9 cellular contexts compared by ENCODE assay signal in the genomic region with DNA sequence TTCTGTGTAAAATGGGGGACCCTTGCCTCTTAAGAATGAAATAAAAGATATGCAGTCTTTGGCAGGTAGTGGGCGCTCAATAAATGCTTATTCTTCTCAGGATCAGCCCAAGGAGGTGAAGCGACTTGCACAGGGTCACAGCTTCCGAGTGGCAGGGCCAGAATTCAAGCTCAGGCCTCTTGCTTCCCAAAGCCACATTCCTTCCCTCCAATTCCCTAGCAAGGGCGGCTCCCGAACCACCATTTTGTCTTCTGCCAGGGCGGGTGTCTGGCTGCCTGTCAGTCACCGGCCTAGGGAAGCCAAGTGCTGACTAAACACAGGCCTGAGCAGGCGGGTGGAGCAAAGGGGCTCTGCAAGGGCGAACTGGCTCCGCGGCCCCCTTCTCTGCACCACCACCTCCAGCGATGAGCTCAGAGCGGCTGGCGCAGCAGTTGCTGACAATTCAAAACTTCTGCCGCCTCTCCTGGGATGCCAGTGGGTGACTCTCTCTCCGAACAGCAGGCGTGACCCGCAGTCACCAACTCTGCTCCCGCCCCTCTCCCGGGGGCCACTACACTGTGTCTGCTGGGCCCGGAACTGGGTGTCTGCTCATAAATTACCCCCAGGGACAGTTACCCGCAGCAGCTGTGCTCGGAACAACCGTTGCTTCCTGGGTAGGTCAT. TPM values are rescaled to one million over a fixed set of nuclear protein-coding genes. Genes with fewer than 3 reads are reported as not detected.
DNase-seq lines count a peak whose midpoint lies in the region; ATAC-seq, FAIRE-seq and TF ChIP-seq lines count a peak whose summit lies in the region.
"Had no signal": no experiment of that assay in that cellular context is flagged by ENCODE, and none has a peak within 500 bp of the region (broad histone marks: within the 10 kb centered on the region; RNA-seq: fewer than 3 reads in every experiment).

No MANE protein-coding gene starts in this region.

- peak; percentile 44 for FAIRE-seq in GM12878 (lab: Jason Lieb, UNC)
- FAIRE-seq in keratinocyte (lab: Jason Lieb, UNC), result peak; percentile 20

- in situ Hi-C loops in GM12878 (cut with MboI), result no loop called here

- dilution Hi-C loops in keratinocyte (cut with MboI; ENCODE audit: extremely low pct_ligation_motif_present, low sequenced_read_pairs), result loop anchor here (25.0 kb wide), 1 partner anchor 184 kb away; no protein-coding TSS in a partner anchor

- no peaks in the 10 kb centered on the region for H3K9me1 ChIP-seq in keratinocyte (ENCODE audit: control insufficient read depth, extremely low read depth, insufficient read depth, low read length)

- H4K20me1 ChIP-seq in GM12878 (ENCODE audit: control insufficient read depth, insufficient read depth), result no peaks in the 10 kb centered on the region
- no peaks in the 10 kb centered on the region for H4K20me1 ChIP-seq in keratinocyte (ENCODE audit: control insufficient read depth, extremely low read depth, insufficient read depth, low read length)

- H3K4me2 ChIP-seq in GM12878 (ENCODE audit: control insufficient read depth, insufficient read depth) (peak overlapping the region; percentile 30; the same call in 1 of the 2 replicates), keratinocyte (ENCODE audit: control insufficient read depth, extremely low read depth, insufficient read depth, low read depth, low read length) (peak overlapping the region; percentile 56)

- WGBS in GM12878 (ENCODE audit: insufficient coverage, insufficient replicate concordance, low lambda C conversion rate, missing lambda C conversion rate), result 5% methylated on average over 24 of the region's 24 CpGs

- RAD21 ChIA-PET in GM12878 (lab: Charles Lee; ENCODE audit: unreplicated experiment), result interaction anchor here (0.6 to 3.6 kb wide), 7 partner anchors 13 to 260 kb away, joined by 3 to 34 read pairs (median 3); partner anchors contain the start of gene AHDC1

- peak; percentile 63; the same call in 1 of the 2 replicates for TF ChIP-seq POLR2A in GM12878 (IDR thresholded peaks at IDR 0.05; ENCODE audit: low read depth, low read length)

- H3K9me3 ChIP-seq in HUES6 (ENCODE audit: control insufficient read depth, insufficient read depth, low read depth, low read length), result no peaks in the 10 kb centered on the region
- H3K9me3 ChIP-seq in GM12878 (replicated peaks; ENCODE audit: control insufficient read depth, insufficient read depth, low read length), result no peaks in the 10 kb centered on the region
- no peaks in the 10 kb centered on the region for H3K9me3 ChIP-seq in keratinocyte (ENCODE audit: control insufficient read depth, low read depth, low read length)

- DNase-seq in Daoy (ENCODE audit: low read depth) (peak; percentile 83), GM12878 (ENCODE audit: low read depth, low spot score) (no peak), keratinocyte (ENCODE audit: low read depth, low spot score) (no peak), mesenteric fat pad (ENCODE audit: low spot score) (no peak), SW 1271 (lab: John Stamatoyannopoulos, UW) (no peak), NCI-H2107 treated with DMSO at 0.1 percent for 48 hours (lab: John Stamatoyannopoulos, UW; ENCODE audit: unreplicated experiment) (no peak)
- DNase-seq in stimulated activated CD8-positive, alpha-beta memory T cell treated with anti-CD3 and anti-CD28 coated beads, Interleukin-12 subunit alpha, Interleukin-12 subunit beta, amount 100 ng/mL, for 1 hour (ENCODE audit: low read depth), result peak; percentile 12

- peak overlapping the region; percentile 15; the same call in 1 of the 2 replicates for H2AFZ ChIP-seq in GM12878 (ENCODE audit: control insufficient read depth, low read depth, low read length)
- H2AFZ ChIP-seq in keratinocyte (ENCODE audit: control insufficient read depth, low read length), result peak overlapping the region; percentile 23

- H3K4me1 ChIP-seq in HUES6 (ENCODE audit: control insufficient read depth, insufficient read depth, low read length) (peaks cover 60% of the 10 kb centered on the region), GM12878 (ENCODE audit: control insufficient read depth, insufficient read depth, low read length) (peaks cover 16% of the 10 kb centered on the region), keratinocyte (ENCODE audit: control insufficient read depth, extremely low read depth, insufficient read depth, low read length) (peaks cover 42% of the 10 kb centered on the region)

- no peak for TF ChIP-seq EP300 in GM12878 (IDR thresholded peaks at IDR 0.05; ENCODE audit: borderline replicate concordance in 1 of 2, control insufficient read depth in 1 of 2, low read depth in 2 of 2, low read length in 2 of 2)

- H3K4me3 ChIP-seq in HUES6 (ENCODE audit: low read depth, low read length) (no peak overlapping the region), GM12878 (no peak overlapping the region), keratinocyte (ENCODE audit: control insufficient read depth in 2 of 3, extremely low read depth in 1 of 3, insufficient read depth in 2 of 3, low read depth in 1 of 3, low read length in 3 of 3) (peak overlapping the region in 1 of 3 experiments; percentile 38)

- no peaks in the 10 kb centered on the region for H3K27me3 ChIP-seq in HUES6 (ENCODE audit: control insufficient read depth, insufficient read depth, low read length)
- H3K27me3 ChIP-seq in GM12878 (replicated peaks in 1 of 2; ENCODE audit: control insufficient read depth in 2 of 2, insufficient read depth in 2 of 2, low read length in 1 of 2), result no peaks in the 10 kb centered on the region
- H3K27me3 ChIP-seq in keratinocyte (ENCODE audit: control insufficient read depth, extremely low read depth, insufficient read depth, low read length), result no peaks in the 10 kb centered on the region

- no peak overlapping the region for H3K9ac ChIP-seq in HUES6 (ENCODE audit: low read length)
- H3K9ac ChIP-seq in GM12878 (ENCODE audit: control insufficient read depth, insufficient read depth, low read length), result peak overlapping the region; percentile 37; the same call in 1 of the 2 replicates
- peak overlapping the region; percentile 22 for H3K9ac ChIP-seq in keratinocyte (ENCODE audit: control insufficient read depth, extremely low read depth, insufficient read depth, low read length)

- CTCF ChIA-PET in GM12878 (lab: Yijun Ruan, JAX), result interaction anchor here (0.6 to 13.5 kb wide), 21 partner anchors 11 to 203 kb away, joined by 3 to 265 read pairs (median 4); partner anchors contain the start of genes AHDC1, MAP3K6 and WASF2

- peak; percentile 60 for ATAC-seq in GM12878

- H3K27ac ChIP-seq in HUES6 (ENCODE audit: low read depth, low read length) (0 out of 2 replicates have a peak overlapping the region, but pooled peaks have one; percentile 30), GM12878 (ENCODE audit: control insufficient read depth, insufficient read depth) (peak overlapping the region; percentile 64), keratinocyte (ENCODE audit: control insufficient read depth, insufficient read depth, low read length) (peak overlapping the region; percentile 30)

- TF ChIP-seq RAD21 in GM12878 (IDR thresholded peaks at IDR 0.05; ENCODE audit: insufficient read depth, low read depth, low read length), result peak; percentile 75

- TF ChIP-seq CTCF in GM12878 (IDR thresholded peaks at IDR 0.05 in 2 of 3, conservative IDR thresholded peaks at IDR 0.05 in 1 of 3; ENCODE audit: control insufficient read depth in 2 of 3, extremely low read depth in 1 of 3, insufficient read depth in 1 of 3, low read depth in 3 of 3, low read length in 3 of 3) (peak; percentile 40 to 60 (median 57); a peak in 5 of 6 replicates), keratinocyte (optimal IDR thresholded peaks at IDR 0.05 in 1 of 3, IDR thresholded peaks at IDR 0.05 in 1 of 3, conservative IDR thresholded peaks at IDR 0.05 in 1 of 3; ENCODE audit: extremely low read depth in 1 of 3, insufficient read depth in 2 of 3, low read length in 3 of 3) (peak; percentile 18 to 37 (median 30))

- intact Hi-C loops in GM12878 (cut with micrococcal nuclease; ENCODE audit: unreplicated experiment), result no loop called here

- H3K36me3 ChIP-seq in HUES6 (ENCODE audit: control insufficient read depth, insufficient read depth, low read length) (peaks cover 15% of the 10 kb centered on the region), GM12878 (ENCODE audit: control insufficient read depth in 2 of 2, insufficient read depth in 2 of 2, low read length in 1 of 2) (peaks cover 6 to 13% of the 10 kb centered on the region in 2 experiments), keratinocyte (ENCODE audit: control insufficient read depth in 2 of 2, extremely low read depth in 1 of 2, insufficient read depth in 2 of 2, low read length in 2 of 2) (peaks cover 4 to 18% of the 10 kb centered on the region in 2 experiments)

- POLR2A ChIA-PET in GM12878 (lab: Charles Lee), result interaction anchor here (0.6 kb wide), 2 partner anchors 38 to 199 kb away, joined by 3 to 4 read pairs; no protein-coding TSS in a partner anchor

- SMC1A ChIA-PET in GM12878 (lab: Charles Lee; ENCODE audit: uncharacterized antibody, unreplicated experiment), result interaction anchor here (0.7 to 2.4 kb wide), 8 partner anchors 11 to 204 kb away, joined by 3 to 9 read pairs (median 4); no protein-coding TSS in a partner anchor

- no TSS peak for BruUV-seq in GM12878 (replicated peaks; lab: Mats Ljungman, UMichigan)

- H3K79me2 ChIP-seq in GM12878 (ENCODE audit: control insufficient read depth, insufficient read depth, low read length) (no peaks in the 10 kb centered on the region), keratinocyte (ENCODE audit: control insufficient read depth, insufficient read depth, low read length) (no peaks in the 10 kb centered on the region)

RNA-seq across cellular contexts. Expression of gene GPR3, which starts 10.8 kb away (rescaled TPM):
- total RNA-seq in Daoy (2014; rRNA removed; shearing (Covaris generic)), result 0.80 and 2.0 TPM in 2 replicates
- total RNA-seq in GM12878 (2013; cell fraction: nucleolus; rRNA removed), result 0.37 and 0.69 TPM in 2 replicates
- 0.16 and 0.45 TPM in 2 replicates for total RNA-seq in GM12878 (2014; rRNA removed)
- 0.14 TPM in 1 of 2 replicates, not detected in the other for total RNA-seq in GM12878 (2014; rRNA removed; fragmentation: Illumina TruSeq; extraction: Trizol)
- total RNA-seq in GM12878 (2021), result 0.33 and 0.56 TPM in 2 replicates
- polyA plus RNA-seq in GM12878 (2011; ENCODE audit: low read depth), result not detected
- polyA plus RNA-seq in GM12878 (2011; rRNA removed), result 0.48 and 1.4 TPM in 2 replicates
- 2.5 TPM in 2 replicates for polyA plus RNA-seq in GM12878 (2011; cell fraction: cytosol; rRNA removed)
- polyA plus RNA-seq in GM12878 (2011; cell fraction: nucleus; rRNA removed), result 3.4 and 4.4 TPM in 2 replicates
- polyA plus RNA-seq in GM12878 (2012), result 0.27 and 0.37 TPM in 2 replicates
- 0.40 and 0.57 TPM in 2 replicates for polyA plus RNA-seq in GM12878 (2014; fragmentation: Illumina TruSeq; extraction: Trizol)
- polyA plus RNA-seq in GM12878 (2014; fragmentation: Nextera tagmentation; extraction: Ambion mirVana), result not detected
- 0.44 and 0.63 TPM in 2 replicates for polyA plus RNA-seq in GM12878 (2014; rRNA removed)
- under 1 TPM; 0.72 to 0.96 TPM for polyA plus RNA-seq in GM12878 (2016; fragmentation: Nextera tagmentation; extraction: Ambion mirVana)
- 1.8 and 1.9 TPM in 2 replicates for polyA minus RNA-seq in GM12878 (2011; rRNA and poly(A)+ RNA removed)
- polyA minus RNA-seq in GM12878 (2011; cell fraction: cytosol; rRNA and poly(A)+ RNA removed), result 0.73 and 1.6 TPM in 2 replicates
- 1.5 and 2.7 TPM in 2 replicates for polyA minus RNA-seq in GM12878 (2011; cell fraction: nucleus; rRNA and poly(A)+ RNA removed)
- polyA plus RNA-seq in keratinocyte, result 0.94 to 2.5 TPM (median 1.4 TPM) in 3 replicates
- polyA plus RNA-seq in keratinocyte (2011; ENCODE audit: low read depth), result not detected
- polyA plus RNA-seq in keratinocyte (2011; cell fraction: cytosol; rRNA removed), result 1.2 and 1.5 TPM in 2 replicates
- polyA plus RNA-seq in keratinocyte (2011; cell fraction: nucleus; rRNA removed), result 2.1 and 2.7 TPM in 2 replicates
- 0.41 and 1.6 TPM in 2 replicates for polyA plus RNA-seq in keratinocyte (2012; ENCODE audit: low replicate concordance)
- polyA minus RNA-seq in keratinocyte, result 0.59 to 2.7 TPM (median 1.2 TPM) in 3 replicates
- polyA minus RNA-seq in keratinocyte (2011; cell fraction: cytosol; rRNA and poly(A)+ RNA removed), result 2.7 TPM
- polyA minus RNA-seq in keratinocyte (2011; cell fraction: nucleus; rRNA and poly(A)+ RNA removed), result 0.74 and 1.2 TPM in 2 replicates
- 0.51 TPM for total RNA-seq in mesenteric fat pad

RNA-seq across cellular contexts. Expression of gene CD164L2, which starts 20.1 kb away (rescaled TPM):
- total RNA-seq in Daoy (2014; rRNA removed; shearing (Covaris generic)), result not detected in 2 replicates
- total RNA-seq in GM12878 (2013; cell fraction: nucleolus; rRNA removed), result not detected in 2 replicates
- total RNA-seq in GM12878 (2014; rRNA removed) (not detected in 2 replicates), GM12878 (2014; rRNA removed; fragmentation: Illumina TruSeq; extraction: Trizol) (not detected in 2 replicates), GM12878 (2021) (not detected in 2 replicates), mesenteric fat pad (not detected)
- polyA plus RNA-seq in GM12878 (2011; ENCODE audit: low read depth), result not detected
- polyA plus RNA-seq in GM12878 (2011; rRNA removed) (not detected in 2 replicates), GM12878 (2014; fragmentation: Illumina TruSeq; extraction: Trizol) (not detected in 2 replicates), GM12878 (2014; fragmentation: Nextera tagmentation; extraction: Ambion mirVana) (not detected), GM12878 (2014; rRNA removed) (not detected in 2 replicates), GM12878 (2016; fragmentation: Nextera tagmentation; extraction: Ambion mirVana) (not detected), keratinocyte (2.6 to 5.9 TPM (median 2.7 TPM) in 3 replicates)
- not detected in 2 replicates for polyA plus RNA-seq in GM12878 (2011; cell fraction: cytosol; rRNA removed)
- not detected in 2 replicates for polyA plus RNA-seq in GM12878 (2011; cell fraction: nucleus; rRNA removed)
- 0.07 TPM in 1 of 2 replicates, not detected in the other for polyA plus RNA-seq in GM12878 (2012)
- polyA minus RNA-seq in GM12878 (2011; rRNA and poly(A)+ RNA removed), result not detected in 2 replicates
- polyA minus RNA-seq in GM12878 (2011; cell fraction: cytosol; rRNA and poly(A)+ RNA removed), result not detected in 2 replicates
- polyA minus RNA-seq in GM12878 (2011; cell fraction: nucleus; rRNA and poly(A)+ RNA removed), result not detected in 2 replicates
- polyA plus RNA-seq in keratinocyte (2011; ENCODE audit: low read depth), result 1.1 TPM
- 0.95 and 2.5 TPM in 2 replicates for polyA plus RNA-seq in keratinocyte (2011; cell fraction: cytosol; rRNA removed)
- polyA plus RNA-seq in keratinocyte (2011; cell fraction: nucleus; rRNA removed), result 6.5 and 8.5 TPM in 2 replicates
- 3.7 and 6.7 TPM in 2 replicates for polyA plus RNA-seq in keratinocyte (2012; ENCODE audit: low replicate concordance)
- 1.4 to 4.5 TPM (median 1.7 TPM) in 3 replicates for polyA minus RNA-seq in keratinocyte
- polyA minus RNA-seq in keratinocyte (2011; cell fraction: cytosol; rRNA and poly(A)+ RNA removed), result not detected
- polyA minus RNA-seq in keratinocyte (2011; cell fraction: nucleus; rRNA and poly(A)+ RNA removed), result 0.39 and 1.3 TPM in 2 replicates
- total RNA-seq: NCI-H460 had no signal

RNA-seq across cellular contexts. Expression of gene FCN3, which starts 28.6 kb away (rescaled TPM):
- total RNA-seq in Daoy (2014; rRNA removed; shearing (Covaris generic)), result not detected in 2 replicates
- total RNA-seq in GM12878 (2013; cell fraction: nucleolus; rRNA removed), result not detected in 2 replicates
- total RNA-seq in GM12878 (2014; rRNA removed) (not detected in 2 replicates), GM12878 (2014; rRNA removed; fragmentation: Illumina TruSeq; extraction: Trizol) (not detected in 2 replicates), GM12878 (2021) (0.28 and 0.32 TPM in 2 replicates), mesenteric fat pad (51.9 TPM)
- polyA plus RNA-seq in GM12878 (2011; ENCODE audit: low read depth), result not detected
- polyA plus RNA-seq in GM12878 (2011; rRNA removed) (not detected in 2 replicates), GM12878 (2014; fragmentation: Illumina TruSeq; extraction: Trizol) (not detected in 2 replicates), GM12878 (2014; fragmentation: Nextera tagmentation; extraction: Ambion mirVana) (not detected), GM12878 (2014; rRNA removed) (not detected in 2 replicates), GM12878 (2016; fragmentation: Nextera tagmentation; extraction: Ambion mirVana) (not detected), keratinocyte (0.08 TPM in 1 of 3 replicates, not detected in the others)
- not detected in 2 replicates for polyA plus RNA-seq in GM12878 (2011; cell fraction: cytosol; rRNA removed)
- 0.12 TPM in 1 of 2 replicates, not detected in the other for polyA plus RNA-seq in GM12878 (2011; cell fraction: nucleus; rRNA removed)
- polyA plus RNA-seq in GM12878 (2012), result not detected in 2 replicates
- polyA minus RNA-seq in GM12878 (2011; rRNA and poly(A)+ RNA removed), result not detected in 2 replicates
- not detected in 2 replicates for polyA minus RNA-seq in GM12878 (2011; cell fraction: cytosol; rRNA and poly(A)+ RNA removed)
- not detected in 2 replicates for polyA minus RNA-seq in GM12878 (2011; cell fraction: nucleus; rRNA and poly(A)+ RNA removed)
- not detected for polyA plus RNA-seq in keratinocyte (2011; ENCODE audit: low read depth)
- polyA plus RNA-seq in keratinocyte (2011; cell fraction: cytosol; rRNA removed), result not detected in 2 replicates
- 0.20 and 0.31 TPM in 2 replicates for polyA plus RNA-seq in keratinocyte (2011; cell fraction: nucleus; rRNA removed)
- polyA plus RNA-seq in keratinocyte (2012; ENCODE audit: low replicate concordance), result 0.39 TPM in 1 of 2 replicates, not detected in the other
- polyA minus RNA-seq in keratinocyte, result 0.22 TPM in 1 of 3 replicates, not detected in the others
- not detected for polyA minus RNA-seq in keratinocyte (2011; cell fraction: cytosol; rRNA and poly(A)+ RNA removed)
- not detected in 2 replicates for polyA minus RNA-seq in keratinocyte (2011; cell fraction: nucleus; rRNA and poly(A)+ RNA removed)
- total RNA-seq: NCI-H460 had no signal

RNA-seq across cellular contexts. Expression of gene MAP3K6, which starts 36.4 kb away (rescaled TPM):
- 8.2 and 12.1 TPM in 2 replicates for total RNA-seq in Daoy (2014; rRNA removed; shearing (Covaris generic))
- 3.9 and 6.4 TPM in 2 replicates for total RNA-seq in GM12878 (2013; cell fraction: nucleolus; rRNA removed)
- 1.5 and 3.4 TPM in 2 replicates for total RNA-seq in GM12878 (2014; rRNA removed)
- total RNA-seq in GM12878 (2014; rRNA removed; fragmentation: Illumina TruSeq; extraction: Trizol), result 0.31 and 0.83 TPM in 2 replicates
- 1.6 and 2.5 TPM in 2 replicates for total RNA-seq in GM12878 (2021)
- polyA plus RNA-seq in GM12878 (2011; ENCODE audit: low read depth), result 0.71 TPM
- polyA plus RNA-seq in GM12878 (2011; rRNA removed), result 0.69 and 1.2 TPM in 2 replicates
- 1.5 and 2.2 TPM in 2 replicates for polyA plus RNA-seq in GM12878 (2011; cell fraction: cytosol; rRNA removed)
- 9.2 and 13.9 TPM in 2 replicates for polyA plus RNA-seq in GM12878 (2011; cell fraction: nucleus; rRNA removed)
- polyA plus RNA-seq in GM12878 (2012), result 2.2 and 2.3 TPM in 2 replicates
- polyA plus RNA-seq in GM12878 (2014; fragmentation: Illumina TruSeq; extraction: Trizol), result 0.03 and 0.37 TPM in 2 replicates
- polyA plus RNA-seq in GM12878 (2014; fragmentation: Nextera tagmentation; extraction: Ambion mirVana), result under 1 TPM in 1 of 2 experiments, not detected in 1; 0.15 TPM
- 0.60 and 1.6 TPM in 2 replicates for polyA plus RNA-seq in GM12878 (2014; rRNA removed)
- 1 to 10 TPM; 1.3 to 1.5 TPM for polyA plus RNA-seq in GM12878 (2016; fragmentation: Nextera tagmentation; extraction: Ambion mirVana)
- polyA minus RNA-seq in GM12878 (2011; rRNA and poly(A)+ RNA removed), result 0.59 and 0.67 TPM in 2 replicates
- polyA minus RNA-seq in GM12878 (2011; cell fraction: cytosol; rRNA and poly(A)+ RNA removed), result 0.40 and 2.0 TPM in 2 replicates
- polyA minus RNA-seq in GM12878 (2011; cell fraction: nucleus; rRNA and poly(A)+ RNA removed), result 2.2 and 2.9 TPM in 2 replicates
- polyA plus RNA-seq in keratinocyte, result 13.4 to 19.3 TPM (median 16.7 TPM) in 3 replicates
- 38.7 TPM for polyA plus RNA-seq in keratinocyte (2011; ENCODE audit: low read depth)
- 6.8 and 10.8 TPM in 2 replicates for polyA plus RNA-seq in keratinocyte (2011; cell fraction: cytosol; rRNA removed)
- polyA plus RNA-seq in keratinocyte (2011; cell fraction: nucleus; rRNA removed), result 40.2 and 58.7 TPM in 2 replicates
- 33.3 and 36.1 TPM in 2 replicates for polyA plus RNA-seq in keratinocyte (2012; ENCODE audit: low replicate concordance)
- 18.5 to 49.4 TPM (median 19.1 TPM) in 3 replicates for polyA minus RNA-seq in keratinocyte
- 18.6 TPM for polyA minus RNA-seq in keratinocyte (2011; cell fraction: cytosol; rRNA and poly(A)+ RNA removed)
- 24.6 and 25.2 TPM in 2 replicates for polyA minus RNA-seq in keratinocyte (2011; cell fraction: nucleus; rRNA and poly(A)+ RNA removed)
- total RNA-seq in mesenteric fat pad, result 95.0 TPM

Comparison
In these comparisons a context has a peak if more than half of its experiments do, and no peak if none do; other contexts are left out.
1. DNase-seq: peak in Daoy (single experiment) and stimulated activated CD8-positive, alpha-beta memory T cell treated with anti-CD3 and anti-CD28 coated beads, Interleukin-12 subunit alpha, Interleukin-12 subunit beta, amount 100 ng/mL, for 1 hour (single experiment); none in GM12878 (single experiment), keratinocyte (single experiment), mesenteric fat pad (single experiment), SW 1271 (0 of 2) and NCI-H2107 treated with DMSO at 0.1 percent for 48 hours (single experiment).
2. RNA of gene FCN3, which starts 28.6 kb away (total RNA-seq): 51.9 TPM in mesenteric fat pad (single experiment); not detected in Daoy and 0.28 to 0.32 TPM in GM12878; every median in the first group is over 10 times any median in the second.
3. Peak in every context shown above with its lines, with median percentiles within 50 percentile points of each other: H3K27ac ChIP-seq.